Comparison of ENCODE assay signal across 8 cellular contexts in genomic region chr9:96566401-96567202, GRCh38. TPM values are rescaled to one million over a fixed set of nuclear protein-coding genes. Genes with fewer than 3 reads are reported as not detected.
DNase-seq lines count a peak whose midpoint lies in the region; TF ChIP-seq lines count a peak whose summit lies in the region.

No MANE protein-coding gene starts in this region.

- no peak overlapping the region for H3K23ac ChIP-seq in H9 (ENCODE audit: insufficient read length, low read depth, low read length)

- no peak overlapping the region for H3T11ph ChIP-seq in H9 (ENCODE audit: low read length)

- H2AK5ac ChIP-seq in H9 (ENCODE audit: insufficient read length, low read length) = no peak overlapping the region

- peak; percentile 89 for DNase-seq in H9
- peak; percentile 45 for DNase-seq in MV-4-11 (lab: John Stamatoyannopoulos, UW)
- peak; percentile 72 to 78 for DNase-seq in activated CD4-positive, alpha-beta T cell treated with anti-CD3 and anti-CD28 coated beads, Interleukin-2, amount 50 U/mL, for 48 hours
- peak; percentile 74 to 95 for DNase-seq in lower leg skin (ENCODE audit: low spot score in 2 of 2)
- peak; percentile 77 for DNase-seq in stimulated activated CD4-positive, alpha-beta T cell treated with anti-CD3 and anti-CD28 coated beads, Interleukin-4, amount 100 ng/mL, for 24 hours
- DNase-seq in SHP77 treated with DMSO at 0.1 percent for 48 hours (lab: John Stamatoyannopoulos, UW) = no peak

- H3K27me3 Mint-ChIP-seq in H9 (ENCODE audit: low read depth) = peaks cover 7% of the 10 kb centered on the region
- peaks cover 40% of the 10 kb centered on the region for H3K27me3 Mint-ChIP-seq in dendritic cell treated with granulocyte-macrophage colony-stimulating factor and Interleukin-4, amounts not matched to agents 40 ng/mL and 50 ng/mL, for 4 days

- no peaks in the 10 kb centered on the region for H3K9me3 Mint-ChIP-seq in H9
- no peaks in the 10 kb centered on the region for H3K9me3 Mint-ChIP-seq in dendritic cell treated with granulocyte-macrophage colony-stimulating factor and Interleukin-4, amounts not matched to agents 40 ng/mL and 50 ng/mL, for 4 days

- no peak overlapping the region for H2AFZ ChIP-seq in H9 (ENCODE audit: low read length)

- H2BK12ac ChIP-seq in H9 (ENCODE audit: insufficient read length, low read depth, low read length) = no peak overlapping the region

- H3K36me3 Mint-ChIP-seq in H9 (ENCODE audit: insufficient read depth in 1 of 3, low read depth in 3 of 3) = peaks cover 0 to 3% (median 1%) of the 10 kb centered on the region in 3 experiments; a peak in 4 of 7 replicates
- no peaks in the 10 kb centered on the region for H3K36me3 Mint-ChIP-seq in dendritic cell treated with granulocyte-macrophage colony-stimulating factor and Interleukin-4, amounts not matched to agents 40 ng/mL and 50 ng/mL, for 4 days (ENCODE audit: low read depth)

- no peaks in the 10 kb centered on the region for H3K9me3 ChIP-seq in H9 (ENCODE audit: control insufficient read depth, low read depth, low read length)

- no peak overlapping the region for H3K56ac ChIP-seq in H9 (ENCODE audit: insufficient read length, low read depth, low read length)

- H3K4me3 ChIP-seq in lower leg skin (ENCODE audit: low read depth, poor library complexity, severe bottlenecking) = peak overlapping the region; percentile 54

- H3K27ac Mint-ChIP-seq in H9 = peak overlapping the region in 1 of 3 experiments; percentile 94; a peak in 3 of 7 replicates
- peak overlapping the region; percentile 88 for H3K27ac Mint-ChIP-seq in dendritic cell treated with granulocyte-macrophage colony-stimulating factor and Interleukin-4, amounts not matched to agents 40 ng/mL and 50 ng/mL, for 4 days

- H3K27me3 ChIP-seq in H9 (ENCODE audit: insufficient read depth, low read length) = no peaks in the 10 kb centered on the region

- no peak overlapping the region for H4K5ac ChIP-seq in H9 (ENCODE audit: insufficient read length, low read depth, low read length)

- no peaks in the 10 kb centered on the region for H3K4me1 ChIP-seq in H9 (ENCODE audit: insufficient read depth, low read length)

- H3K4me2 ChIP-seq in H9 (ENCODE audit: insufficient read depth, insufficient read length, low read length) = peak overlapping the region; percentile 59

- no peak overlapping the region for H3K9ac ChIP-seq in H9 (ENCODE audit: extremely low read depth, insufficient read length, low read length)

- no peak overlapping the region for H4K8ac ChIP-seq in H9 (replicated peaks; ENCODE audit: insufficient read length, low read depth, low read length)

- H2BK120ac ChIP-seq in H9 (ENCODE audit: low read depth, low read length, poor library complexity, severe bottlenecking) = no peak overlapping the region

- intact Hi-C loops in dendritic cell treated with granulocyte-macrophage colony-stimulating factor and Interleukin-4, amounts not matched to agents 40 ng/mL and 50 ng/mL, for 4 days (cut with micrococcal nuclease) = loop anchor here (5.0 to 10.0 kb wide), 2 partner anchors 112 to 239 kb away; partner anchors contain the start of gene HABP4
- intact Hi-C loops in lower leg skin (cut with DNase I; ENCODE audit: low total_unique reads) = no loop called here

- H2BK5ac ChIP-seq in H9 (ENCODE audit: insufficient read length, low read length) = no peak overlapping the region

- H2BK20ac ChIP-seq in H9 (ENCODE audit: low read depth, low read length, poor library complexity, severe bottlenecking) = no peak overlapping the region

- peaks cover under 1% of the 10 kb centered on the region for H3K79me1 ChIP-seq in H9 (ENCODE audit: insufficient read depth, low read depth, low read length, poor library complexity, severe bottlenecking)

- no peak overlapping the region for H3K18ac ChIP-seq in H9 (ENCODE audit: insufficient read length, low read depth, low read length)

- TF ChIP-seq POLR2A in lower leg skin (IDR thresholded peaks at IDR 0.05) = no peak

- H3K27ac ChIP-seq in H9 (ENCODE audit: insufficient read length, low read depth, low read length) = no peak overlapping the region

- TF ChIP-seq CTCF in GM12874 (IDR thresholded peaks at IDR 0.05; ENCODE audit: insufficient read depth, low read depth, low read length) (peak; percentile 86), H9 (conservative IDR thresholded peaks at IDR 0.05) (peak; percentile 73), lower leg skin (IDR thresholded peaks at IDR 0.05) (no peak)

- peaks cover 5% of the 10 kb centered on the region; the same call in 1 of the 2 replicates for H3K79me2 ChIP-seq in H9 (ENCODE audit: insufficient read depth, low read length)

- no peak overlapping the region for H2BK15ac ChIP-seq in H9 (ENCODE audit: low read depth, low read length)

- peaks cover 15 to 16% of the 10 kb centered on the region in 2 experiments for H3K4me1 Mint-ChIP-seq in H9
- peaks cover 10% of the 10 kb centered on the region for H3K4me1 Mint-ChIP-seq in dendritic cell treated with granulocyte-macrophage colony-stimulating factor and Interleukin-4, amounts not matched to agents 40 ng/mL and 50 ng/mL, for 4 days (ENCODE audit: low read depth)

- no peak overlapping the region for H3K14ac ChIP-seq in H9 (ENCODE audit: insufficient read depth, low read length)

- no peak overlapping the region for H4K91ac ChIP-seq in H9 (ENCODE audit: insufficient read length, low read depth, low read length)

- H4K20me1 ChIP-seq in H9 (ENCODE audit: control insufficient read depth, insufficient read depth, insufficient read length) = no peaks in the 10 kb centered on the region

- no CpG with 5 or more reads among the region's 60 CpGs for WGBS in H9 (ENCODE audit: extremely low coverage, insufficient read length, low lambda C conversion rate)
- 1% methylated on average over 17 to 52 of the region's 60 CpGs for WGBS in lower leg skin, 2 donors

- peaks cover 4% of the 10 kb centered on the region for H3K23me2 ChIP-seq in H9 (ENCODE audit: insufficient read length, low read depth, low read length, poor library complexity, severe bottlenecking)

- peak overlapping the region; percentile 74 to 82 for H3K4me3 Mint-ChIP-seq in H9
- peak overlapping the region; percentile 84 for H3K4me3 Mint-ChIP-seq in dendritic cell treated with granulocyte-macrophage colony-stimulating factor and Interleukin-4, amounts not matched to agents 40 ng/mL and 50 ng/mL, for 4 days

- H3K4ac ChIP-seq in H9 (ENCODE audit: low read depth, low read length) = no peak overlapping the region

RNA-seq across cellular contexts. Expression of gene CDC14B, which starts 53.0 kb away (rescaled TPM):
- total RNA-seq in H9 (2021) = 26.6 and 28.4 TPM in 2 replicates
- total RNA-seq in lower leg skin = 10 to 100 TPM in 1 of 4 donors, 1 to 10 TPM in 3; 5.8 to 10.9 (median 8.0) TPM

Comparison
In these comparisons a context has a peak if more than half of its experiments do, and no peak if none do; other contexts are left out.
1. CTCF ChIP-seq: peak in GM12874 (single experiment) and H9 (single experiment); none in lower leg skin (0 of 3).